ENCODE assay signal across 14 cellular contexts in genomic region chr6:51743999-51744398, GRCh38.
A peak's percentile ranks its signal among the peaks of the same experiment; 100 is the strongest.
DNase-seq lines count a peak whose midpoint lies in the region; ATAC-seq and TF ChIP-seq lines count a peak whose summit lies in the region.
"Had no signal": no experiment of that assay in that cellular context is flagged by ENCODE, and none has a peak within 500 bp of the region (broad histone marks: within the 10 kb centered on the region; RNA-seq: fewer than 3 reads in every experiment).

No MANE protein-coding gene starts in this region.

- H3K9me3 Mint-ChIP-seq in Calu3 (ENCODE audit: low read depth, unreplicated experiment) = no peaks in the 10 kb centered on the region
- no peaks in the 10 kb centered on the region for H3K9me3 Mint-ChIP-seq in H9
- no peaks in the 10 kb centered on the region for H3K9me3 Mint-ChIP-seq in endodermal cell
- no peaks in the 10 kb centered on the region for H3K9me3 Mint-ChIP-seq in activated T-cell treated with anti-CD3 and anti-CD28 coated beads, Interleukin-2, amount 50 U/mL, for 24 hours

- BruUV-seq in Calu3 (replicated peaks; lab: Mats Ljungman, UMichigan) = no TSS peak

- H3K4ac ChIP-seq in H9 (ENCODE audit: low read depth, low read length) = no peak overlapping the region

- no peak overlapping the region for H4K8ac ChIP-seq in H9 (replicated peaks; ENCODE audit: insufficient read length, low read depth, low read length)

- no peak overlapping the region for H2BK20ac ChIP-seq in H9 (ENCODE audit: low read depth, low read length, poor library complexity, severe bottlenecking)

- TF ChIP-seq CTCF in Calu3 (IDR thresholded peaks at IDR 0.05; ENCODE audit: unreplicated experiment) = no peak
- TF ChIP-seq CTCF in H9 (conservative IDR thresholded peaks at IDR 0.05) = no peak
- TF ChIP-seq CTCF in endodermal cell (conservative IDR thresholded peaks at IDR 0.05) = no peak
- TF ChIP-seq CTCF in right lobe of liver (IDR thresholded peaks at IDR 0.05) = no peak

- no peak overlapping the region for H3T11ph ChIP-seq in H9 (ENCODE audit: low read length)

- peak overlapping the region; percentile 13 for H3K27ac Mint-ChIP-seq in Calu3 (ENCODE audit: unreplicated experiment)
- H3K27ac Mint-ChIP-seq in H9 = peak overlapping the region in 1 of 3 experiments; percentile 62; a peak in 1 of 7 replicates
- no peak overlapping the region for H3K27ac Mint-ChIP-seq in endodermal cell
- no peak overlapping the region for H3K27ac Mint-ChIP-seq in activated T-cell treated with anti-CD3 and anti-CD28 coated beads, Interleukin-2, amount 50 U/mL, for 24 hours
- H3K27ac Mint-ChIP-seq: CD8-positive, alpha-beta T cell had no signal

- no CpG with 5 or more reads among the region's 2 CpGs for WGBS in H9 (ENCODE audit: extremely low coverage, insufficient read length, low lambda C conversion rate)
- 90% methylated on average over 2 of the region's 2 CpGs; no CpG with 5 or more reads in 1 of the 2 experiments for WGBS in endodermal cell (ENCODE audit: insufficient coverage in 1 of 2, insufficient read length in 1 of 2), 2 experiments
- 38% methylated on average over 1 of the region's 2 CpGs for WGBS in right lobe of liver (ENCODE audit: insufficient coverage, low coverage, low lambda C conversion rate, missing lambda C conversion rate)

- peak in 3 of 4 donors; percentile 78 to 99 (median 82) for ATAC-seq in right lobe of liver
- ATAC-seq in sciatic nerve = no peak
- ATAC-seq: CD8-positive, alpha-beta T cell had no signal

- no peak overlapping the region for H4K91ac ChIP-seq in H9 (ENCODE audit: insufficient read length, low read depth, low read length)

- no peak overlapping the region for H2BK12ac ChIP-seq in H9 (ENCODE audit: insufficient read length, low read depth, low read length)

- H3K79me1 ChIP-seq in H9 (ENCODE audit: insufficient read depth, low read depth, low read length, poor library complexity, severe bottlenecking) = no peaks in the 10 kb centered on the region

- H3K4me1 Mint-ChIP-seq in Calu3 (ENCODE audit: low read depth, unreplicated experiment) (no peaks in the 10 kb centered on the region), H9 (peaks cover 13% of the 10 kb centered on the region in 2 experiments), endodermal cell (peaks cover 7% of the 10 kb centered on the region)
- H3K4me1 Mint-ChIP-seq in activated T-cell treated with anti-CD3 and anti-CD28 coated beads, Interleukin-2, amount 50 U/mL, for 24 hours (ENCODE audit: low read depth) = no peaks in the 10 kb centered on the region

- H3K4me1 ChIP-seq in H9 (ENCODE audit: insufficient read depth, low read length) = peaks cover 2% of the 10 kb centered on the region; the same call in 1 of the 2 replicates
- H3K4me1 ChIP-seq in endodermal cell (ENCODE audit: control insufficient read depth, insufficient read depth, low read length) = no peaks in the 10 kb centered on the region
- H3K4me1 ChIP-seq in right lobe of liver = no peaks in the 10 kb centered on the region

- no peak overlapping the region for H3K4me3 Mint-ChIP-seq in Calu3 (ENCODE audit: low read depth, unreplicated experiment)
- H3K4me3 Mint-ChIP-seq in H9 = no peak overlapping the region
- no peak overlapping the region for H3K4me3 Mint-ChIP-seq in endodermal cell
- H3K4me3 Mint-ChIP-seq in activated T-cell treated with anti-CD3 and anti-CD28 coated beads, Interleukin-2, amount 50 U/mL, for 24 hours = no peak overlapping the region
- H3K4me3 Mint-ChIP-seq: CD8-positive, alpha-beta T cell had no signal

- no peak for DNase-seq in Calu3
- DNase-seq in H9 = no peak
- DNase-seq in endodermal cell = peak; percentile 46
- no peak for DNase-seq in right lobe of liver
- DNase-seq in kidney glomerular epithelial cell (lab: John Stamatoyannopoulos, UW) = no peak
- DNase-seq in activated T-cell treated with anti-CD3 and anti-CD28 coated beads, Interleukin-2, amount 50 U/mL, for 24 hours = no peak
- no peak for DNase-seq in sciatic nerve (ENCODE audit: low spot score)
- DNase-seq: CD8-positive, alpha-beta T cell; H7; NCI-H1930; NCI-H2171 treated with DMSO at 0.1 percent for 48 hours; Right ventricle myocardium superior; SK-N-SH; T-helper 1 cell had no signal

- H3K4me3 ChIP-seq in endodermal cell (ENCODE audit: low read length) (no peak overlapping the region), right lobe of liver (no peak overlapping the region)

- H3K9me3 ChIP-seq in H9 (ENCODE audit: control insufficient read depth, low read depth, low read length) = no peaks in the 10 kb centered on the region
- H3K9me3 ChIP-seq in endodermal cell (ENCODE audit: control insufficient read depth, low read length) = no peaks in the 10 kb centered on the region
- no peaks in the 10 kb centered on the region for H3K9me3 ChIP-seq in right lobe of liver
- H3K9me3 ChIP-seq: SK-N-SH had no signal

- H3K14ac ChIP-seq in H9 (ENCODE audit: insufficient read depth, low read length) = 0 out of 2 replicates have a peak overlapping the region, but pooled peaks have one; percentile 30

- H2AK5ac ChIP-seq in H9 (ENCODE audit: insufficient read length, low read length) = no peak overlapping the region

- H3K9ac ChIP-seq in H9 (ENCODE audit: extremely low read depth, insufficient read length, low read length) (no peak overlapping the region), endodermal cell (ENCODE audit: extremely low read depth, low read length, poor library complexity, severe bottlenecking) (no peak overlapping the region)
- H3K9ac ChIP-seq: SK-N-SH had no signal

- peaks cover 11% of the 10 kb centered on the region for H3K36me3 Mint-ChIP-seq in Calu3 (ENCODE audit: insufficient read depth, unreplicated experiment)
- H3K36me3 Mint-ChIP-seq in H9 (ENCODE audit: insufficient read depth in 1 of 3, low read depth in 3 of 3) = no peaks in the 10 kb centered on the region
- no peaks in the 10 kb centered on the region for H3K36me3 Mint-ChIP-seq in endodermal cell (ENCODE audit: low read depth)
- no peaks in the 10 kb centered on the region for H3K36me3 Mint-ChIP-seq in activated T-cell treated with anti-CD3 and anti-CD28 coated beads, Interleukin-2, amount 50 U/mL, for 24 hours (ENCODE audit: low read depth)
- H3K36me3 Mint-ChIP-seq: CD8-positive, alpha-beta T cell had no signal

- H3K27me3 Mint-ChIP-seq in Calu3 (ENCODE audit: unreplicated experiment) (no peaks in the 10 kb centered on the region), H9 (ENCODE audit: low read depth) (no peaks in the 10 kb centered on the region), endodermal cell (ENCODE audit: insufficient read depth) (no peaks in the 10 kb centered on the region)
- no peaks in the 10 kb centered on the region for H3K27me3 Mint-ChIP-seq in activated T-cell treated with anti-CD3 and anti-CD28 coated beads, Interleukin-2, amount 50 U/mL, for 24 hours

- no peak overlapping the region for H3K4me2 ChIP-seq in H9 (ENCODE audit: insufficient read depth, insufficient read length, low read length)
- H3K4me2 ChIP-seq: SK-N-SH had no signal

- H3K18ac ChIP-seq in H9 (ENCODE audit: insufficient read length, low read depth, low read length) = no peak overlapping the region

- CTCF ChIA-PET in Calu3 (lab: Charles Lee) = no interaction called here

- H4K20me1 ChIP-seq in H9 (ENCODE audit: control insufficient read depth, insufficient read depth, insufficient read length) = no peaks in the 10 kb centered on the region

- no peaks in the 10 kb centered on the region for H3K23me2 ChIP-seq in H9 (ENCODE audit: insufficient read length, low read depth, low read length, poor library complexity, severe bottlenecking)

- no peak overlapping the region for H4K5ac ChIP-seq in H9 (ENCODE audit: insufficient read length, low read depth, low read length)

- H3K79me2 ChIP-seq in H9 (ENCODE audit: insufficient read depth, low read length) = no peaks in the 10 kb centered on the region

- no peak overlapping the region for H2AFZ ChIP-seq in H9 (ENCODE audit: low read length)

- no peak overlapping the region for H3K56ac ChIP-seq in H9 (ENCODE audit: insufficient read length, low read depth, low read length)

- no peaks in the 10 kb centered on the region for H3K27me3 ChIP-seq in H9 (ENCODE audit: insufficient read depth, low read length)
- no peaks in the 10 kb centered on the region for H3K27me3 ChIP-seq in endodermal cell (ENCODE audit: control insufficient read depth, insufficient read depth, low read length, poor library complexity, severe bottlenecking)
- H3K27me3 ChIP-seq in right lobe of liver = no peaks in the 10 kb centered on the region

- H2BK15ac ChIP-seq in H9 (ENCODE audit: low read depth, low read length) = no peak overlapping the region

- no peak overlapping the region for H2BK5ac ChIP-seq in H9 (ENCODE audit: insufficient read length, low read length)

- H2BK120ac ChIP-seq in H9 (ENCODE audit: low read depth, low read length, poor library complexity, severe bottlenecking) = no peak overlapping the region

- no peak overlapping the region for H3K23ac ChIP-seq in H9 (ENCODE audit: insufficient read length, low read depth, low read length)

- no peaks in the 10 kb centered on the region for H3K36me3 ChIP-seq in endodermal cell (ENCODE audit: control insufficient read depth, insufficient read depth, low read length)
- no peaks in the 10 kb centered on the region for H3K36me3 ChIP-seq in right lobe of liver

- intact Hi-C loops in Calu3 (cut with micrococcal nuclease; ENCODE audit: unreplicated experiment) = no loop called here
- intact Hi-C loops in right lobe of liver (cut with DNase I) = no loop called here
- intact Hi-C loops in sciatic nerve (cut with DNase I) = no loop called here

- TF ChIP-seq POLR2A in right lobe of liver (IDR thresholded peaks at IDR 0.05) = no peak

- no peak overlapping the region for H3K27ac ChIP-seq in H9 (ENCODE audit: insufficient read length, low read depth, low read length)
- no peak overlapping the region for H3K27ac ChIP-seq in endodermal cell (ENCODE audit: low read depth, low read length)
- no peak overlapping the region for H3K27ac ChIP-seq in right lobe of liver
